26 cellular contexts compared by ENCODE assay signal in the genomic region with DNA sequence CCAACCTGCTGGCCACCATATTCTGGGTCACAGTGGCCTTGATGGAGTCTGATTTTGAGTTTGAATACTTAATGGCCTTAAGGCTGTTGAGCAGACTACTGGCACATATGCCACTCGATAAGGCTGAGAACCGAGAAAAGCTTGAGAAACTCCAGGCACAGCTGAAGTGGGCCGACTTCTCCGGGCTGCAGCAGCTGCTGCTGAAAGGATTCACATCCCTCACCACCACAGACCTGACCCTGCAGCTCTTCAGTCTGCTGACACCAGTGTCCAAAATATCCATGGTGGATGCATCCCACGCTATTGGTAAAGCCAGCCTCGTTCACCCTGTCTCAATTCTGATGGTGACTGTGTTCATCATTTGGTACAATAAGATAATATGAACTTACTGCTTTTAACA.
"Had no signal": no experiment of that assay in that cellular context is flagged by ENCODE, and none has a peak within 500 bp of the region (broad histone marks: within the 10 kb centered on the region; RNA-seq: fewer than 3 reads in every experiment).

No MANE protein-coding gene starts in this region.

- H3K27me3 ChIP-seq: adrenal gland, body of pancreas, esophagus squamous epithelium, gastroesophageal sphincter had no signal

- DNase-seq: activated CD4-positive, alpha-beta memory T cell treated with anti-CD3 and anti-CD28 coated beads for 36 hours; activated CD4-positive, alpha-beta T cell treated with anti-CD3 and anti-CD28 coated beads for 36 hours; activated CD4-positive, alpha-beta T cell treated with anti-CD3 and anti-CD28 coated beads, Interleukin-2, amount 10 ng/mL, durations not matched to agents 24 days and 14 days; activated CD4-positive, CD25-positive, alpha-beta regulatory T cell; activated CD4-positive, CD25-positive, alpha-beta regulatory T cell treated with anti-CD3 and anti-CD28 coated beads, Interleukin-2, amount 50 U/mL, for 72 hours; activated CD8-positive, alpha-beta memory T cell treated with anti-CD3 and anti-CD28 coated beads, Interleukin-2, amount 10 ng/mL, durations not matched to agents 7 days and 5 days; activated CD8-positive, alpha-beta memory T cell treated with anti-CD3 and anti-CD28 coated beads, Interleukin-2, amount 50 U/mL, for 4 hours; activated CD8-positive, alpha-beta T cell treated with anti-CD3 and anti-CD28 coated beads, Interleukin-2, amount 10 ng/mL, durations not matched to agents 7 days and 5 days; activated effector memory CD4-positive, alpha-beta T cell treated with anti-CD3 and anti-CD28 coated beads, Interleukin-2, amount 50 U/mL, for 16 hours; activated naive CD4-positive, alpha-beta T cell treated with anti-CD3 and anti-CD28 coated beads for 36 hours; activated naive CD8-positive, alpha-beta T cell treated with anti-CD3 and anti-CD28 coated beads for 36 hours; activated naive CD8-positive, alpha-beta T cell treated with anti-CD3 and anti-CD28 coated beads, Interleukin-2, amount 50 U/mL, for 24 hours; activated T-cell treated with anti-CD3 and anti-CD28 coated beads, Interleukin-2, amount 50 U/mL, for 1 hour; activated T-cell treated with anti-CD3 and anti-CD28 coated beads, Interleukin-2, amount 50 U/mL, for 48 hours; adrenal gland; amygdala; aorta; body of pancreas; caudate nucleus; cortex of kidney; effector CD8-positive, alpha-beta T cell; esophagus squamous epithelium; foreskin melanocyte; T-helper 2 cell had no signal

- ATAC-seq: activated CD4-positive, alpha-beta T cell treated with anti-CD3 and anti-CD28 coated beads for 36 hours; activated CD8-positive, alpha-beta memory T cell treated with anti-CD3 and anti-CD28 coated beads, Interleukin-2, amount 10 ng/mL, durations not matched to agents 7 days and 5 days; activated CD8-positive, alpha-beta T cell treated with anti-CD3 and anti-CD28 coated beads, Interleukin-2, amount 10 ng/mL, durations not matched to agents 7 days and 5 days; activated naive CD8-positive, alpha-beta T cell treated with anti-CD3 and anti-CD28 coated beads, Interleukin-2, amount 50 U/mL, for 24 hours; body of pancreas; gastroesophageal sphincter had no signal

- H3K27ac ChIP-seq: adrenal gland, body of pancreas, epithelial cell of prostate, esophagus squamous epithelium, gastroesophageal sphincter had no signal

- H3K9me3 ChIP-seq: adrenal gland, body of pancreas, esophagus squamous epithelium, gastroesophageal sphincter had no signal

- H3K4me1 ChIP-seq: body of pancreas, esophagus squamous epithelium had no signal

- H3K4me3 ChIP-seq: adrenal gland, body of pancreas, esophagus squamous epithelium, gastroesophageal sphincter had no signal

- H3K36me3 ChIP-seq: adrenal gland had no signal
